20 cellular contexts compared by ENCODE assay signal in genomic region chr9:113373676-113374392, GRCh38. TPM values are rescaled to one million over a fixed set of nuclear protein-coding genes. Genes with fewer than 3 reads are reported as not detected.
DNase-seq lines count a peak whose midpoint lies in the region; ATAC-seq and TF ChIP-seq lines count a peak whose summit lies in the region.
"Had no signal": no experiment of that assay in that cellular context is flagged by ENCODE, and none has a peak within 500 bp of the region (broad histone marks: within the 10 kb centered on the region; RNA-seq: fewer than 3 reads in every experiment).

No MANE protein-coding gene starts in this region.

- H3K4me1 Mint-ChIP-seq in nephron: peaks cover 8% of the 10 kb centered on the region
- peaks cover 10 to 28% of the 10 kb centered on the region in 2 donors for H3K4me1 Mint-ChIP-seq in stimulated activated naive B cell treated with anti-CD40 and anti-IgM and Interleukin-4, amounts not matched to agents 10 μg/mL and 1 μg/mL and 100 μg/mL, for 72 hours

- intact Hi-C loops in stomach (cut with DNase I; ENCODE audit: low total_unique reads): no loop called here

- H3K9me3 Mint-ChIP-seq in nephron: no peaks in the 10 kb centered on the region
- H3K9me3 Mint-ChIP-seq in stimulated activated naive B cell treated with anti-CD40 and anti-IgM and Interleukin-4, amounts not matched to agents 10 μg/mL and 1 μg/mL and 100 μg/mL, for 72 hours: no peaks in the 10 kb centered on the region
- H3K9me3 Mint-ChIP-seq: CD8-positive, alpha-beta T cell; IgD-negative memory B cell had no signal

- TF ChIP-seq CTCF in nephron (IDR thresholded peaks at IDR 0.05; ENCODE audit: unreplicated experiment in 3 of 3) (no peak), stomach (IDR thresholded peaks at IDR 0.05) (no peak)

- no peak for TF ChIP-seq EP300 in stomach (IDR thresholded peaks at IDR 0.05)

- H3K27ac ChIP-seq in stomach: peak overlapping the region in 3 of 5 donors; percentile 8 to 37 (median 28)
- H3K27ac ChIP-seq: A549, BLaER1, SK-N-MC had no signal

- peak overlapping the region in 2 of 3 experiments; percentile 2 to 56 for H3K27ac Mint-ChIP-seq in nephron
- no peak overlapping the region for H3K27ac Mint-ChIP-seq in stimulated activated naive B cell treated with anti-CD40 and anti-IgM and Interleukin-4, amounts not matched to agents 10 μg/mL and 1 μg/mL and 100 μg/mL, for 72 hours
- H3K27ac Mint-ChIP-seq: CD8-positive, alpha-beta T cell had no signal

- TF ChIP-seq POLR2A in stomach (IDR thresholded peaks at IDR 0.05): no peak

- no peaks in the 10 kb centered on the region for H3K27me3 ChIP-seq in H7 (ENCODE audit: control insufficient read depth, insufficient read depth, low read length)
- no peaks in the 10 kb centered on the region for H3K27me3 ChIP-seq in NT2/D1 (ENCODE audit: insufficient read depth, insufficient read length)
- no peaks in the 10 kb centered on the region for H3K27me3 ChIP-seq in stomach
- H3K27me3 ChIP-seq: BLaER1, MG63 had no signal

- 75 to 92% (median 82%) methylated on average over 11 to 24 of the region's 24 CpGs for WGBS in stomach, 5 donors

- H3K9ac ChIP-seq in NT2/D1 (ENCODE audit: insufficient read length, low read depth): peak overlapping the region; percentile 26
- H3K9ac ChIP-seq: BLaER1 had no signal

- H3K36me3 Mint-ChIP-seq in nephron (ENCODE audit: low read depth): peaks cover 10% of the 10 kb centered on the region
- H3K36me3 Mint-ChIP-seq in stimulated activated naive B cell treated with anti-CD40 and anti-IgM and Interleukin-4, amounts not matched to agents 10 μg/mL and 1 μg/mL and 100 μg/mL, for 72 hours: peaks cover 11 to 20% of the 10 kb centered on the region in 2 donors
- H3K36me3 Mint-ChIP-seq: IgD-negative memory B cell had no signal

- peaks cover 19% of the 10 kb centered on the region for H3K4me1 ChIP-seq in NT2/D1 (ENCODE audit: insufficient read depth, insufficient read length)
- H3K4me1 ChIP-seq in stomach: peaks cover 12 to 64% (median 59%) of the 10 kb centered on the region in 4 donors

- H3K4me3 ChIP-seq in H7 (ENCODE audit: insufficient read depth, low read depth, low read length) (no peak overlapping the region), NT2/D1 (ENCODE audit: insufficient read length, low read depth) (no peak overlapping the region), stomach (peak overlapping the region in 1 of 4 donors; percentile 3)
- H3K4me3 ChIP-seq: A549, BLaER1, MG63, SK-N-MC had no signal

- peak; percentile 33 for DNase-seq in H7
- no peak for DNase-seq in NT2/D1 (ENCODE audit: low read depth, low spot score)
- no peak for DNase-seq in stomach
- DNase-seq in stimulated activated naive B cell treated with anti-CD40 and anti-IgM and Interleukin-4, amounts not matched to agents 10 μg/mL and 1 μg/mL and 100 μg/mL, for 72 hours: no peak
- no peak for DNase-seq in NCI-H187 treated with DMSO at 0.1 percent for 48 hours (lab: John Stamatoyannopoulos, UW)
- DNase-seq: CD8-positive, alpha-beta T cell; Kasumi-1; MG63; NCI-H1105; NCI-H2107; NCI-H510A; NCI-H774; OCI-M1; SHP77 had no signal

- peak overlapping the region in 1 of 3 experiments; percentile 76 for H3K4me3 Mint-ChIP-seq in nephron
- H3K4me3 Mint-ChIP-seq in stimulated activated naive B cell treated with anti-CD40 and anti-IgM and Interleukin-4, amounts not matched to agents 10 μg/mL and 1 μg/mL and 100 μg/mL, for 72 hours: no peak overlapping the region

- no peak for ATAC-seq in HG02642 (IDR thresholded peaks at IDR 0.05; ENCODE audit: poor library complexity, unreplicated experiment)
- no peak for ATAC-seq in stimulated activated naive B cell treated with anti-CD40 and anti-IgM and Interleukin-4, amounts not matched to agents 10 μg/mL and 1 μg/mL and 100 μg/mL, for 72 hours (replicated peaks)
- ATAC-seq: A549; CD8-positive, alpha-beta T cell had no signal

- H3K36me3 ChIP-seq in H7 (replicated peaks; ENCODE audit: control insufficient read depth, insufficient read depth, low read length) (no peaks in the 10 kb centered on the region; the same call in 1 of the 2 replicates), NT2/D1 (ENCODE audit: insufficient read depth, insufficient read length, low read length) (peaks cover 37% of the 10 kb centered on the region), stomach (peaks cover 14 to 33% (median 27%) of the 10 kb centered on the region in 4 donors)

- H3K9me3 ChIP-seq in NT2/D1 (ENCODE audit: insufficient read depth, low read length): no peaks in the 10 kb centered on the region
- H3K9me3 ChIP-seq in stomach: no peaks in the 10 kb centered on the region
- H3K9me3 ChIP-seq: A549, BLaER1, MG63 had no signal

- H3K27me3 Mint-ChIP-seq in nephron (ENCODE audit: low read depth): peaks cover 4% of the 10 kb centered on the region
- H3K27me3 Mint-ChIP-seq in stimulated activated naive B cell treated with anti-CD40 and anti-IgM and Interleukin-4, amounts not matched to agents 10 μg/mL and 1 μg/mL and 100 μg/mL, for 72 hours: no peaks in the 10 kb centered on the region
- H3K27me3 Mint-ChIP-seq: IgD-negative memory B cell had no signal

RNA-seq across cellular contexts. Expression of gene HDHD3, which starts 3.0 kb away (rescaled TPM):
- total RNA-seq in H7 (2014; rRNA removed; shearing (Covaris generic)): 26.2 and 36.2 TPM in 2 replicates
- 100 to 1,000 TPM in 3 of 5 donors, 10 to 100 TPM in 2; 41.3 to 120 (median 104) TPM for total RNA-seq in stomach
- polyA plus RNA-seq in stomach: 10 to 100 TPM; 42.5 to 81.1 (median 51.6) TPM

RNA-seq across cellular contexts. Expression of gene BSPRY, which starts 24.5 kb away (rescaled TPM):
- total RNA-seq in H7 (2014; rRNA removed; shearing (Covaris generic)): 1.5 and 2.3 TPM in 2 replicates
- 10 to 100 TPM in 4 of 5 donors, 1 to 10 TPM in 1; 2.2 to 60.3 (median 16.0) TPM for total RNA-seq in stomach
- polyA plus RNA-seq in stomach: 10 to 100 TPM; 16.1 to 28.9 (median 24.5) TPM
- total RNA-seq: CD8-positive, alpha-beta T cell had no signal

RNA-seq across cellular contexts. Expression of gene ALAD, which starts 27.2 kb away (rescaled TPM):
- total RNA-seq in H7 (2014; rRNA removed; shearing (Covaris generic)): 10.9 and 11.6 TPM in 2 replicates
- total RNA-seq in stomach: 100 to 1,000 TPM in 1 of 5 donors, 10 to 100 TPM in 4; 30.8 to 102 (median 44.8) TPM
- 10 to 100 TPM; 33.9 to 69.2 (median 64.8) TPM for polyA plus RNA-seq in stomach

RNA-seq across cellular contexts. Expression of gene WDR31, which starts 33.8 kb away (rescaled TPM):
- total RNA-seq in H7 (2014; rRNA removed; shearing (Covaris generic)): 0.11 and 0.38 TPM in 2 replicates
- 1 to 10 TPM in 2 of 5 donors, under 1 TPM in 2, not detected in 1; 0.29 to 5.0 (median 0.96) TPM for total RNA-seq in stomach
- 1 to 10 TPM; 1.2 to 1.5 (median 1.3) TPM for polyA plus RNA-seq in stomach

RNA-seq across cellular contexts. Expression of gene POLE3, which starts 36.6 kb away (rescaled TPM):
- total RNA-seq in H7 (2014; rRNA removed; shearing (Covaris generic)): 61.2 and 61.6 TPM in 2 replicates
- total RNA-seq in stomach: 10 to 100 TPM in 3 of 5 donors, 1 to 10 TPM in 2; 4.1 to 47.4 (median 25.4) TPM
- 10 to 100 TPM; 31.0 to 39.1 (median 31.9) TPM for polyA plus RNA-seq in stomach
